17 cellular contexts compared by ENCODE assay signal in genomic region chr20:39778431-39778830, GRCh38.
DNase-seq lines count a peak whose midpoint lies in the region; ATAC-seq, FAIRE-seq and TF ChIP-seq lines count a peak whose summit lies in the region.
"Had no signal": no experiment of that assay in that cellular context is flagged by ENCODE, and none has a peak within 500 bp of the region (broad histone marks: within the 10 kb centered on the region; RNA-seq: fewer than 3 reads in every experiment).

No MANE protein-coding gene starts in this region.

- H3K4me1 Mint-ChIP-seq in activated CD4-positive, alpha-beta T cell treated with anti-CD3 and anti-CD28 coated beads, Interleukin-2, amount 10 ng/mL, durations not matched to agents 24 days and 14 days = no peaks in the 10 kb centered on the region
- peaks cover 9% of the 10 kb centered on the region for H3K4me1 Mint-ChIP-seq in type B pancreatic cell (ENCODE audit: unreplicated experiment)
- no peaks in the 10 kb centered on the region for H3K4me1 Mint-ChIP-seq in WTC11
- H3K4me1 Mint-ChIP-seq: CD14-positive monocyte had no signal

- no peaks in the 10 kb centered on the region for H3K9me3 Mint-ChIP-seq in activated CD4-positive, alpha-beta T cell treated with anti-CD3 and anti-CD28 coated beads, Interleukin-2, amount 10 ng/mL, durations not matched to agents 24 days and 14 days
- H3K9me3 Mint-ChIP-seq in type B pancreatic cell (no peaks in the 10 kb centered on the region), WTC11 (peaks cover 13% of the 10 kb centered on the region)

- H3K4me3 Mint-ChIP-seq in activated CD4-positive, alpha-beta T cell treated with anti-CD3 and anti-CD28 coated beads, Interleukin-2, amount 10 ng/mL, durations not matched to agents 24 days and 14 days = no peak overlapping the region
- H3K4me3 Mint-ChIP-seq in type B pancreatic cell = no peak overlapping the region
- no peak overlapping the region for H3K4me3 Mint-ChIP-seq in WTC11
- H3K4me3 Mint-ChIP-seq: CD14-positive monocyte had no signal

- intact Hi-C loops in activated CD4-positive, alpha-beta T cell treated with anti-CD3 and anti-CD28 coated beads, Interleukin-2, amount 10 ng/mL, durations not matched to agents 24 days and 14 days (cut with micrococcal nuclease) = no loop called here

- no peaks in the 10 kb centered on the region for H3K27me3 Mint-ChIP-seq in activated CD4-positive, alpha-beta T cell treated with anti-CD3 and anti-CD28 coated beads, Interleukin-2, amount 10 ng/mL, durations not matched to agents 24 days and 14 days
- no peaks in the 10 kb centered on the region for H3K27me3 Mint-ChIP-seq in type B pancreatic cell
- H3K27me3 Mint-ChIP-seq in WTC11 (ENCODE audit: low read depth) = no peaks in the 10 kb centered on the region; the same call in 1 of the 2 replicates

- peak; percentile 90 for FAIRE-seq in islet of Langerhans (lab: Jason Lieb, UNC)

- POLR2A ChIA-PET in WTC11 (lab: Charles Lee) = no interaction called here

- no peaks in the 10 kb centered on the region for H3K36me3 Mint-ChIP-seq in activated CD4-positive, alpha-beta T cell treated with anti-CD3 and anti-CD28 coated beads, Interleukin-2, amount 10 ng/mL, durations not matched to agents 24 days and 14 days (ENCODE audit: low read depth)
- H3K36me3 Mint-ChIP-seq in type B pancreatic cell (no peaks in the 10 kb centered on the region), WTC11 (peaks cover 15% of the 10 kb centered on the region)
- H3K36me3 Mint-ChIP-seq: CD14-positive monocyte had no signal

- ATAC-seq in HG03108 (IDR thresholded peaks at IDR 0.05; ENCODE audit: unreplicated experiment) = peak; percentile 57
- no peak for ATAC-seq in WTC11
- ATAC-seq: PC-3 had no signal

- no peak overlapping the region for H3K27ac Mint-ChIP-seq in activated CD4-positive, alpha-beta T cell treated with anti-CD3 and anti-CD28 coated beads, Interleukin-2, amount 10 ng/mL, durations not matched to agents 24 days and 14 days
- H3K27ac Mint-ChIP-seq in type B pancreatic cell (peak overlapping the region; percentile 30), WTC11 (no peak overlapping the region)
- H3K27ac Mint-ChIP-seq: CD14-positive monocyte had no signal

- CTCF ChIA-PET in WTC11 (lab: Charles Lee) = no interaction called here

- DNase-seq in activated CD4-positive, alpha-beta T cell treated with anti-CD3 and anti-CD28 coated beads, Interleukin-2, amount 10 ng/mL, durations not matched to agents 24 days and 14 days = peak; percentile 4
- no peak for DNase-seq in activated CD4-positive, alpha-beta T cell treated with anti-CD3 and anti-CD28 coated beads, Interleukin-2, amount 50 U/mL, for 48 hours
- DNase-seq in type B pancreatic cell (ENCODE audit: extremely low spot score, unreplicated experiment) = no peak
- no peak for DNase-seq in WTC11 (ENCODE audit: low spot score)
- no peak for DNase-seq in AG20443 (ENCODE audit: low spot score)
- DNase-seq in activated naive CD4-positive, alpha-beta T cell (lab: John Stamatoyannopoulos, UW) = no peak
- DNase-seq: DMS79 treated with DMSO at 0.1 percent for 48 hours, KG1, NCI-H1694 treated with DMSO at 0.1 percent for 48 hours, NCI-H510A treated with DMSO at 0.1 percent for 48 hours, NCI-H82, PC-3, RPMI8226, SIG-M5 had no signal

- TF ChIP-seq CTCF in type B pancreatic cell (conservative IDR thresholded peaks at IDR 0.05) = no peak
- no peak for TF ChIP-seq CTCF in WTC11 (IDR thresholded peaks at IDR 0.05)

TF ChIP-seq in WTC11, 78 proteins besides CTCF, POLR2A, EP300 and RAD21:
- no peak for TF ChIP-seq ZNF423 (CRISPR knock-in tag; IDR thresholded peaks at IDR 0.05)
- TF ChIP-seq HMGA2 (CRISPR knock-in tag; IDR thresholded peaks at IDR 0.05) = no peak
- TF ChIP-seq E2F5 (CRISPR knock-in tag; IDR thresholded peaks at IDR 0.05) = no peak
TF ChIP-seq in WTC11: peak in this region for 0.
